ENCODE assay signal across 17 cellular contexts in the genomic region with DNA sequence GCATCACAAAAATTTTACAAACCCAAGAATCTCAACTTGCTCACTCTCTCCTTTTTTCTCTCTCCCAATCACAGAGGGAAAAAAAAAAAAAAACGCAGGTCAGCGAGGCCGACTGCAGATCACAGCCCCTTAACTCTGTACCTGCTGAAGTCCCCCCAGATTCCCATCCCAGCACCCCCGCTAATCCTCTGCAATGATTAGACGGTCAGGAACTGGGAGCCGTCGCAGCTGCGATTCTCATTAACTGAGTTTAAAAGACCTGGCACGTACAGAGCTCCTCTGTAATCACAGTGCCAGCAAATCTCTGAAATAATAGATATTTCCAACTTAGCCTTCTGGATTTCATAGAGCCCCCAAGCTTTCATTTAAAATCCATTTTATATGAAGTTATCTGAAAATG.
"Had no signal": no experiment of that assay in that cellular context is flagged by ENCODE, and none has a peak within 500 bp of the region (broad histone marks: within the 10 kb centered on the region; RNA-seq: fewer than 3 reads in every experiment).

No MANE protein-coding gene starts in this region.

- H3K36me3 ChIP-seq: colonic mucosa, right atrium auricular region, uterus had no signal

- H3K9me3 Mint-ChIP-seq: immature natural killer cell had no signal

- H3K27ac Mint-ChIP-seq: endodermal cell; immature natural killer cell; naive thymus-derived CD4-positive, alpha-beta T cell had no signal

- H3K27ac ChIP-seq: colonic mucosa, foreskin keratinocyte, right atrium auricular region, uterus had no signal

- H3K9me3 ChIP-seq: colonic mucosa, right atrium auricular region, uterus had no signal

- DNase-seq: colonic mucosa; effector CD4-positive, alpha-beta T cell; erythroblast; foreskin keratinocyte; immature natural killer cell; left colon; mesendoderm; naive thymus-derived CD4-positive, alpha-beta T cell; posterior cingulate gyrus; stimulated activated CD4-positive, alpha-beta T cell treated with anti-CD3 and anti-CD28 coated beads, Interleukin-2, amount 100 ng/mL, for 48 hours; stimulated activated naive CD8-positive, alpha-beta T cell treated with anti-CD3 and anti-CD28 coated beads, Interleukin-15, Interleukin-2, amounts not matched to agents 100 U/mL and 50 U/mL, for 24 hours; trophoblast cell; uterus had no signal

- ATAC-seq: foreskin keratinocyte; left colon; naive thymus-derived CD4-positive, alpha-beta T cell; stimulated activated naive CD8-positive, alpha-beta T cell treated with anti-CD3 and anti-CD28 coated beads, Interleukin-15, Interleukin-2, amounts not matched to agents 100 U/mL and 50 U/mL, for 24 hours had no signal

- H3K36me3 Mint-ChIP-seq: immature natural killer cell; naive thymus-derived CD4-positive, alpha-beta T cell had no signal

- H3K4me3 ChIP-seq: colonic mucosa, right atrium auricular region, smooth muscle cell, uterus had no signal

- H3K4me3 Mint-ChIP-seq: endodermal cell; immature natural killer cell; naive thymus-derived CD4-positive, alpha-beta T cell; neural crest cell had no signal

- H3K27me3 ChIP-seq: colonic mucosa, uterus had no signal

- H3K4me1 ChIP-seq: colonic mucosa, foreskin keratinocyte, right atrium auricular region, uterus had no signal

- H3K4me1 Mint-ChIP-seq: immature natural killer cell, neural crest cell had no signal
